9 cellular contexts compared by ENCODE assay signal in genomic region chr14:89767861-89768268, GRCh38.
DNase-seq lines count a peak whose midpoint lies in the region; ATAC-seq, FAIRE-seq and TF ChIP-seq lines count a peak whose summit lies in the region.
"Had no signal": no experiment of that assay in that cellular context is flagged by ENCODE, and none has a peak within 500 bp of the region (broad histone marks: within the 10 kb centered on the region; RNA-seq: fewer than 3 reads in every experiment).

No MANE protein-coding gene starts in this region.

- H3K4me2 ChIP-seq in GM12878 (ENCODE audit: control insufficient read depth, insufficient read depth) = peak overlapping the region; percentile 69

- in situ Hi-C loops in GM12878 (cut with MboI) = loop anchor here (25.0 kb wide), 1 partner anchor 731 kb away; no protein-coding TSS in a partner anchor

- CTCF ChIA-PET in GM12878 (lab: Yijun Ruan, JAX) = interaction anchor here (0.9 to 2.8 kb wide), 5 partner anchors 263 to 727 kb away, joined by 3 to 12 read pairs (median 5); no protein-coding TSS in a partner anchor

- SMC1A ChIA-PET in GM12878 (lab: Charles Lee; ENCODE audit: uncharacterized antibody, unreplicated experiment) = interaction anchor here (0.8 to 2.5 kb wide), 4 partner anchors 17 to 729 kb away, joined by 3 to 11 read pairs (median 4); no protein-coding TSS in a partner anchor

- no peak for TF ChIP-seq POLR2A in GM12878 (IDR thresholded peaks at IDR 0.05; ENCODE audit: low read depth, low read length)

- FAIRE-seq in GM12878 (lab: Jason Lieb, UNC) = peak; percentile 76

- H3K9me3 ChIP-seq in GM12878 (replicated peaks; ENCODE audit: control insufficient read depth, insufficient read depth, low read length) = no peaks in the 10 kb centered on the region; the same call in 2 of the 3 replicates

- peak; percentile 77 for ATAC-seq in GM21786 (IDR thresholded peaks at IDR 0.05; ENCODE audit: unreplicated experiment)
- ATAC-seq in GM12878 = peak; percentile 94

- 0 out of 4 replicates have a peak, but pooled peaks of 1 of the 2 experiments have one; percentile 29 for TF ChIP-seq EP300 in GM12878 (IDR thresholded peaks at IDR 0.05; ENCODE audit: borderline replicate concordance in 1 of 2, control insufficient read depth in 1 of 2, low read depth in 2 of 2, low read length in 2 of 2)

- H3K27me3 ChIP-seq in GM12878 (replicated peaks in 1 of 2; ENCODE audit: control insufficient read depth in 2 of 2, insufficient read depth in 2 of 2, low read length in 1 of 2) (no peaks in the 10 kb centered on the region), kidney epithelial cell (ENCODE audit: control insufficient read depth, insufficient read depth, low read length) (no peaks in the 10 kb centered on the region)

- peaks cover 22% of the 10 kb centered on the region for H3K4me1 ChIP-seq in GM12878 (ENCODE audit: control insufficient read depth, insufficient read depth, low read length)

- DNase-seq in GM04504 (ENCODE audit: low read depth) (peak; percentile 33), Kasumi-1 (lab: John Stamatoyannopoulos, UW) (peak; percentile 62 to 77), T-helper 22 cell (ENCODE audit: low read depth) (peak; percentile 25), GM12878 (ENCODE audit: low read depth, low spot score) (peak; percentile 65), kidney epithelial cell (ENCODE audit: low read depth) (peak; percentile 9), hippocampal formation (lab: John Stamatoyannopoulos, UW) (no peak)
- DNase-seq in stimulated activated CD8-positive, alpha-beta memory T cell treated with anti-CD3 and anti-CD28 coated beads, Interleukin-12 subunit alpha, Interleukin-12 subunit beta, amount 100 ng/mL, for 4 hours (ENCODE audit: low read depth) = peak; percentile 28

- no peaks in the 10 kb centered on the region for H3K79me2 ChIP-seq in GM12878 (ENCODE audit: control insufficient read depth, insufficient read depth, low read length)

- H3K27ac ChIP-seq in GM12878 (ENCODE audit: control insufficient read depth, insufficient read depth) = peak overlapping the region; percentile 56
- H3K27ac ChIP-seq: epithelial cell of prostate had no signal

- intact Hi-C loops in GM12878 (cut with micrococcal nuclease; ENCODE audit: unreplicated experiment) = loop anchor here (1.0 to 5.0 kb wide), 7 partner anchors 151 to 741 kb away; no protein-coding TSS in a partner anchor

- H2AFZ ChIP-seq in GM12878 (ENCODE audit: control insufficient read depth, low read depth, low read length) = peak overlapping the region; percentile 76

- no peaks in the 10 kb centered on the region for H4K20me1 ChIP-seq in GM12878 (ENCODE audit: control insufficient read depth, insufficient read depth)

- peak; percentile 95 for TF ChIP-seq RAD21 in GM12878 (IDR thresholded peaks at IDR 0.05; ENCODE audit: insufficient read depth, low read depth, low read length)

- POLR2A ChIA-PET in GM12878 (lab: Charles Lee) = no interaction called here

- 2% methylated on average over 4 of the region's 4 CpGs for WGBS in GM12878 (ENCODE audit: insufficient coverage, insufficient replicate concordance, low lambda C conversion rate, missing lambda C conversion rate)

- H3K4me3 ChIP-seq in GM12878 (no peak overlapping the region), kidney epithelial cell (ENCODE audit: low read depth, low read length) (no peak overlapping the region)

- H3K36me3 ChIP-seq in GM12878 (ENCODE audit: control insufficient read depth in 2 of 2, insufficient read depth in 2 of 2, low read length in 1 of 2) (no peaks in the 10 kb centered on the region), kidney epithelial cell (ENCODE audit: control insufficient read depth, insufficient read depth, low read length) (no peaks in the 10 kb centered on the region)

- RAD21 ChIA-PET in GM12878 (lab: Charles Lee; ENCODE audit: unreplicated experiment) = interaction anchor here (1.2 to 1.4 kb wide), 2 partner anchors 337 to 527 kb away, joined by 3 to 4 read pairs; no protein-coding TSS in a partner anchor

- BruUV-seq in GM12878 (replicated peaks; lab: Mats Ljungman, UMichigan) = no TSS peak

- TF ChIP-seq CTCF in GM12878 (IDR thresholded peaks at IDR 0.05 in 2 of 3, conservative IDR thresholded peaks at IDR 0.05 in 1 of 3; ENCODE audit: control insufficient read depth in 2 of 3, extremely low read depth in 1 of 3, insufficient read depth in 1 of 3, low read depth in 3 of 3, low read length in 3 of 3) (peak; percentile 75 to 87 (median 81)), kidney epithelial cell (IDR thresholded peaks at IDR 0.05; ENCODE audit: insufficient read depth, low read length, poor library complexity, severe bottlenecking) (peak; percentile 65)

- H3K9ac ChIP-seq in GM12878 (ENCODE audit: control insufficient read depth, insufficient read depth, low read length) = no peak overlapping the region

TF ChIP-seq in GM12878, 131 proteins besides CTCF, POLR2A, EP300 and RAD21 (continues in another document):
- 0 out of 3 replicates have a peak, but pooled peaks have one; percentile 24 for TF ChIP-seq POU2F2 (IDR thresholded peaks at IDR 0.05; ENCODE audit: borderline replicate concordance, low read depth, low read length)
- peak; percentile 66 for TF ChIP-seq NFIC (IDR thresholded peaks at IDR 0.05; ENCODE audit: low read depth, low read length)
- TF ChIP-seq FOXM1 (IDR thresholded peaks at IDR 0.05; ENCODE audit: low read depth, low read length) = peak; percentile 65; the same call in 1 of the 2 replicates
- peak; percentile 92 for TF ChIP-seq MEF2A (IDR thresholded peaks at IDR 0.05; ENCODE audit: insufficient read depth, low read depth, low read length)
- peak; percentile 68 for TF ChIP-seq ATF7 (IDR thresholded peaks at IDR 0.05; ENCODE audit: low read depth)
- TF ChIP-seq SUZ12 (IDR thresholded peaks at IDR 0.05; ENCODE audit: unreplicated experiment) = no peak
- TF ChIP-seq CBFB (IDR thresholded peaks at IDR 0.05; ENCODE audit: low read depth) = peak; percentile 75; the same call in 1 of the 2 replicates
- TF ChIP-seq SMAD5 (IDR thresholded peaks at IDR 0.05; ENCODE audit: low read depth) = no peak
- peak; percentile 91 for TF ChIP-seq YY1 (IDR thresholded peaks at IDR 0.05; ENCODE audit: low read depth, low read length)
- TF ChIP-seq ETV6 (conservative IDR thresholded peaks at IDR 0.05 in 1 of 2, IDR thresholded peaks at IDR 0.05 in 1 of 2; ENCODE audit: borderline replicate concordance in 1 of 2, low read depth in 1 of 2) = peak in 1 of 2 experiments; percentile 58; a peak in 1 of 4 replicates
- peak; percentile 30; the same call in 1 of the 2 replicates for TF ChIP-seq TCF7 (IDR thresholded peaks at IDR 0.05; ENCODE audit: borderline replicate concordance)
- peak; percentile 65; the same call in 1 of the 2 replicates for TF ChIP-seq CREB1 (IDR thresholded peaks at IDR 0.05; ENCODE audit: low read depth)
- peak; percentile 77; the same call in 1 of the 2 replicates for TF ChIP-seq ATF2 (IDR thresholded peaks at IDR 0.05; ENCODE audit: low read length)
- peak; percentile 79 for TF ChIP-seq RUNX3 (IDR thresholded peaks at IDR 0.05; ENCODE audit: low read length)
- TF ChIP-seq MTA3 (IDR thresholded peaks at IDR 0.05; ENCODE audit: borderline replicate concordance, low read length) = peak; percentile 38; the same call in 1 of the 2 replicates
- peak; percentile 31; the same call in 1 of the 2 replicates for TF ChIP-seq MXI1 (IDR thresholded peaks at IDR 0.05; ENCODE audit: low read depth, low read length)
- TF ChIP-seq MTA2 (IDR thresholded peaks at IDR 0.05; ENCODE audit: low read depth) = no peak
- TF ChIP-seq CBX5 (IDR thresholded peaks at IDR 0.05; ENCODE audit: low read depth) = peak; percentile 36; the same call in 1 of the 2 replicates
- no peak for TF ChIP-seq SREBF2 (IDR thresholded peaks at IDR 0.05; ENCODE audit: low read length)
- TF ChIP-seq EED (IDR thresholded peaks at IDR 0.05; ENCODE audit: low read depth) = peak; percentile 37; the same call in 1 of the 2 replicates
- TF ChIP-seq PML (IDR thresholded peaks at IDR 0.05; ENCODE audit: low read length) = peak; percentile 43; the same call in 1 of the 2 replicates
- no peak for TF ChIP-seq YBX1 (IDR thresholded peaks at IDR 0.05)
- peak; percentile 73 for TF ChIP-seq JUNB (IDR thresholded peaks at IDR 0.05)
- TF ChIP-seq SMC3 (IDR thresholded peaks at IDR 0.05; ENCODE audit: borderline replicate concordance, low read length) = peak; percentile 87

Comparison
In these comparisons a context has a peak if more than half of its experiments do, and no peak if none do; other contexts are left out.
1. DNase-seq: peak in GM04504 (single experiment), Kasumi-1 (2 of 2), T-helper 22 cell (single experiment), GM12878 (single experiment), kidney epithelial cell (single experiment) and stimulated activated CD8-positive, alpha-beta memory T cell treated with anti-CD3 and anti-CD28 coated beads, Interleukin-12 subunit alpha, Interleukin-12 subunit beta, amount 100 ng/mL, for 4 hours (single experiment); none in hippocampal formation (0 of 2).